Comparison of ENCODE assay signal across 9 cellular contexts in genomic region chr13:66835040-66835628, GRCh38.
DNase-seq lines count a peak whose midpoint lies in the region; TF ChIP-seq lines count a peak whose summit lies in the region.
"Had no signal": no experiment of that assay in that cellular context is flagged by ENCODE, and none has a peak within 500 bp of the region (broad histone marks: within the 10 kb centered on the region; RNA-seq: fewer than 3 reads in every experiment).

No MANE protein-coding gene starts in this region.

- H2BK5ac ChIP-seq in mesenchymal stem cell (ENCODE audit: low read depth, low read length, poor library complexity, severe bottlenecking): no peak overlapping the region

- no peak overlapping the region for H3K23ac ChIP-seq in mesenchymal stem cell (ENCODE audit: low read length in 2 of 2)

- no peak for TF ChIP-seq POLR2A in uterus (IDR thresholded peaks at IDR 0.05)

- H2BK15ac ChIP-seq in mesenchymal stem cell (ENCODE audit: low read depth, poor library complexity, severe bottlenecking): no peak overlapping the region

- no peak overlapping the region for H4K91ac ChIP-seq in mesenchymal stem cell (ENCODE audit: low read length)

- intact Hi-C loops in uterus (cut with DNase I; ENCODE audit: low total_unique reads): no loop called here

- no peak overlapping the region for H2AFZ ChIP-seq in mesenchymal stem cell (ENCODE audit: low read depth, low read length)

- no peak overlapping the region for H2BK12ac ChIP-seq in mesenchymal stem cell (ENCODE audit: low read length in 2 of 2)

- H3K4me2 ChIP-seq in mesenchymal stem cell (ENCODE audit: low read length, poor library complexity, severe bottlenecking): peak overlapping the region; percentile 33

- H3K79me1 ChIP-seq in mesenchymal stem cell (replicated peaks; ENCODE audit: low read length, poor library complexity, severe bottlenecking): no peaks in the 10 kb centered on the region

- H3K27me3 ChIP-seq in mesenchymal stem cell (ENCODE audit: control insufficient read depth in 1 of 2, insufficient read depth in 1 of 2, low read length in 2 of 2): no peaks in the 10 kb centered on the region
- no peaks in the 10 kb centered on the region for H3K27me3 ChIP-seq in uterus

- TF ChIP-seq CTCF in uterus (IDR thresholded peaks at IDR 0.05): no peak

- no peak overlapping the region for H3K14ac ChIP-seq in mesenchymal stem cell (ENCODE audit: low read length in 2 of 2)

- H3K4me3 ChIP-seq in mesenchymal stem cell (ENCODE audit: insufficient read depth in 1 of 2, low read depth in 1 of 2, low read length in 2 of 2) (no peak overlapping the region), uterus (no peak overlapping the region)

- H2AK5ac ChIP-seq in mesenchymal stem cell (ENCODE audit: low read length, severe bottlenecking): no peak overlapping the region

- no peak overlapping the region for H4K8ac ChIP-seq in mesenchymal stem cell (ENCODE audit: low read length)

- H3K27ac ChIP-seq in cingulate gyrus (ENCODE audit: low read depth, low read length) (peak overlapping the region; percentile 71), mesenchymal stem cell (ENCODE audit: low read length, poor library complexity, severe bottlenecking) (no peak overlapping the region), uterus (no peak overlapping the region)

- 3% methylated on average over 7 of the region's 9 CpGs for WGBS in mesenchymal stem cell

- DNase-seq in NCI-H524 (lab: John Stamatoyannopoulos, UW) (peak; percentile 69 to 74), NCI-H524 treated with DMSO at 0.1 percent for 48 hours (lab: John Stamatoyannopoulos, UW) (no peak), mesenchymal stem cell (peak; percentile 81), uterus (peak; percentile 28 to 31), GM03348 (ENCODE audit: low spot score) (no peak), GOT3 (lab: John Stamatoyannopoulos, UW) (no peak)
- DNase-seq in stimulated activated naive CD4-positive, alpha-beta T cell treated with Interleukin-2 at 50 U/mL for 16 hours (lab: John Stamatoyannopoulos, UW): no peak
- DNase-seq: 8988T had no signal

- peak overlapping the region; percentile 8 for H3K9ac ChIP-seq in mesenchymal stem cell (ENCODE audit: low read length)

- H3K9me3 ChIP-seq in mesenchymal stem cell (ENCODE audit: control insufficient read depth, low read length) (no peaks in the 10 kb centered on the region), uterus (no peaks in the 10 kb centered on the region)

- H3K36me3 ChIP-seq in mesenchymal stem cell (ENCODE audit: control insufficient read depth in 1 of 2, insufficient read depth in 2 of 2, low read depth in 1 of 2, low read length in 2 of 2) (no peaks in the 10 kb centered on the region), uterus (no peaks in the 10 kb centered on the region)

- H3K4me1 ChIP-seq in mesenchymal stem cell (ENCODE audit: control insufficient read depth, insufficient read depth, low read depth, low read length) (peaks cover 2% of the 10 kb centered on the region), uterus (no peaks in the 10 kb centered on the region)

- H2BK120ac ChIP-seq in mesenchymal stem cell (ENCODE audit: low read depth, low read length): no peak overlapping the region

- no peak overlapping the region for H3K18ac ChIP-seq in mesenchymal stem cell (ENCODE audit: low read depth in 1 of 2, low read length in 2 of 2)

- H3K4ac ChIP-seq in mesenchymal stem cell (ENCODE audit: low read depth in 1 of 2, low read length in 2 of 2): no peak overlapping the region

Comparison
In these comparisons a context has a peak if more than half of its experiments do, and no peak if none do; other contexts are left out.
1. DNase-seq: peak in NCI-H524 (2 of 2), mesenchymal stem cell (single experiment) and uterus (2 of 2); none in NCI-H524 treated with DMSO at 0.1 percent for 48 hours (single experiment), stimulated activated naive CD4-positive, alpha-beta T cell treated with Interleukin-2 at 50 U/mL for 16 hours (single experiment), GM03348 (single experiment) and GOT3 (single experiment).